13 cellular contexts compared by ENCODE assay signal in genomic region chr11:104907521-104908185, GRCh38. TPM values are rescaled to one million over a fixed set of nuclear protein-coding genes. Genes with fewer than 3 reads are reported as not detected.
DNase-seq lines count a peak whose midpoint lies in the region; ATAC-seq and TF ChIP-seq lines count a peak whose summit lies in the region.
"Had no signal": no experiment of that assay in that cellular context is flagged by ENCODE, and none has a peak within 500 bp of the region (broad histone marks: within the 10 kb centered on the region; RNA-seq: fewer than 3 reads in every experiment).

No MANE protein-coding gene starts in this region.

- no peaks in the 10 kb centered on the region for H3K4me1 ChIP-seq in esophagus muscularis mucosa
- H3K4me1 ChIP-seq: adrenal gland, left lung had no signal

- ATAC-seq in GM18861 (IDR thresholded peaks at IDR 0.05; ENCODE audit: unreplicated experiment) (peak; percentile 87), GM21528 (IDR thresholded peaks at IDR 0.05; ENCODE audit: low FRiP score, unreplicated experiment) (peak; percentile 89), HG03432 (IDR thresholded peaks at IDR 0.05; ENCODE audit: unreplicated experiment) (peak; percentile 98)
- ATAC-seq: left lung had no signal

- no peak overlapping the region for H3K27ac ChIP-seq in esophagus muscularis mucosa (replicated peaks in 1 of 4)
- H3K27ac ChIP-seq: adrenal gland, left lung had no signal

- no peak for TF ChIP-seq POLR2A in esophagus muscularis mucosa (IDR thresholded peaks at IDR 0.05; ENCODE audit: low read depth)

- H3K36me3 ChIP-seq in esophagus muscularis mucosa (peaks cover 0 to 9% (median 0%) of the 10 kb centered on the region in 4 donors), MG63 (no peaks in the 10 kb centered on the region)
- H3K36me3 ChIP-seq: adrenal gland had no signal

- no peaks in the 10 kb centered on the region for H3K9me3 ChIP-seq in esophagus muscularis mucosa
- no peaks in the 10 kb centered on the region for H3K9me3 ChIP-seq in MG63
- H3K9me3 ChIP-seq: adrenal gland, left lung had no signal

- TF ChIP-seq EP300 in esophagus muscularis mucosa (IDR thresholded peaks at IDR 0.05), result no peak

- H3K4me3 ChIP-seq in esophagus muscularis mucosa (no peak overlapping the region), MG63 (no peak overlapping the region)
- H3K4me3 ChIP-seq: adrenal gland, left lung had no signal

- no peak for TF ChIP-seq CTCF in esophagus muscularis mucosa (IDR thresholded peaks at IDR 0.05)

- H3K27me3 ChIP-seq in esophagus muscularis mucosa, result no peaks in the 10 kb centered on the region
- no peaks in the 10 kb centered on the region for H3K27me3 ChIP-seq in MG63
- H3K27me3 ChIP-seq: adrenal gland, left lung had no signal

- intact Hi-C loops in esophagus muscularis mucosa (cut with DNase I), result no loop called here

- WGBS in esophagus muscularis mucosa, result 76% methylated on average over 7 of the region's 7 CpGs

- DNase-seq in fibroblast of peridontal ligament (ENCODE audit: extremely low read depth) (peak; percentile 89), dermis blood vessel endothelial cell (no peak), esophagus muscularis mucosa (ENCODE audit: extremely low spot score) (no peak), MG63 (no peak), NCI-H2171 treated with DMSO at 0.1 percent for 48 hours (lab: John Stamatoyannopoulos, UW) (no peak)
- DNase-seq: adrenal gland, GDM1, left lung, posterior cingulate gyrus had no signal

RNA-seq across cellular contexts. Expression of gene CASP12, which starts 9.4 kb away (rescaled TPM):
- total RNA-seq in dermis blood vessel endothelial cell (5.9 and 11.1 TPM in 2 replicates), esophagus muscularis mucosa (1 to 10 TPM in 3 of 4 donors, under 1 TPM in 1; 0.69 to 2.6 (median 1.4) TPM)
- not detected in 2 replicates for total RNA-seq in MG63 (2014; rRNA removed; shearing (Covaris generic); ENCODE audit: low replicate concordance)
- total RNA-seq: epithelial cell of proximal tubule had no signal
